ENCODE assay signal across 20 cellular contexts in genomic region chr2:46653539-46653938, GRCh38.
"Had no signal": no experiment of that assay in that cellular context is flagged by ENCODE, and none has a peak within 500 bp of the region (broad histone marks: within the 10 kb centered on the region; RNA-seq: fewer than 3 reads in every experiment).

No MANE protein-coding gene starts in this region.

- H3K27me3 ChIP-seq: ovary had no signal

- H3K4me3 ChIP-seq: coronary artery, esophagus squamous epithelium, ovary, thoracic aorta had no signal

- H3K27me3 Mint-ChIP-seq: activated CD4-positive, alpha-beta T cell treated with anti-CD3 and anti-CD28 coated beads for 36 hours; central memory CD8-positive, alpha-beta T cell had no signal

- H3K27ac Mint-ChIP-seq: activated CD4-positive, alpha-beta memory T cell treated with anti-CD3 and anti-CD28 coated beads, Interleukin-2, amount 10 ng/mL, durations not matched to agents 7 days and 5 days; activated CD4-positive, alpha-beta T cell treated with anti-CD3 and anti-CD28 coated beads for 36 hours; activated T-cell treated with anti-CD3 and anti-CD28 coated beads, Interleukin-2, amount 50 U/mL, for 24 hours; brain; mesothelial cell of epicardium; stimulated activated effector memory CD8-positive, alpha-beta T cell treated with anti-CD3 and anti-CD28 coated beads, Interleukin-12 subunit alpha, Interleukin-12 subunit beta, amount 100 ng/mL, for 72 hours; T-helper 17 cell had no signal

- FAIRE-seq: endothelial cell of umbilical vein had no signal

- DNase-seq: activated CD4-positive, alpha-beta memory T cell treated with anti-CD3 and anti-CD28 coated beads, Interleukin-2, amount 10 ng/mL, durations not matched to agents 7 days and 5 days; activated CD4-positive, alpha-beta T cell treated with anti-CD3 and anti-CD28 coated beads for 36 hours; activated effector memory CD4-positive, alpha-beta T cell treated with Interleukin-2 at 50 U/mL for 16 hours; activated naive CD4-positive, alpha-beta T cell treated with anti-CD3 and anti-CD28 coated beads, Interleukin-2, amount 50 U/mL, for 16 hours; activated T-cell treated with anti-CD3 and anti-CD28 coated beads, Interleukin-2, amount 50 U/mL, for 24 hours; effector CD4-positive, alpha-beta T cell; esophagus squamous epithelium; foreskin keratinocyte; glutamatergic neuron; ovary; stimulated activated CD4-positive, alpha-beta T cell treated with anti-CD3 and anti-CD28 coated beads, Interleukin-12 subunit alpha, Interleukin-12 subunit beta, amount 100 ng/mL, for 4 hours; stimulated activated CD4-positive, alpha-beta T cell treated with anti-CD3 and anti-CD28 coated beads, Interleukin-2, amount 100 ng/mL, for 24 hours; T-helper 17 cell had no signal

- H3K27ac ChIP-seq: coronary artery, esophagus squamous epithelium, foreskin keratinocyte, ovary, thoracic aorta had no signal

- H3K36me3 Mint-ChIP-seq: brain; mesothelial cell of epicardium; stimulated activated effector memory CD8-positive, alpha-beta T cell treated with anti-CD3 and anti-CD28 coated beads, Interleukin-12 subunit alpha, Interleukin-12 subunit beta, amount 100 ng/mL, for 72 hours had no signal

- H3K9me3 Mint-ChIP-seq: activated CD4-positive, alpha-beta memory T cell treated with anti-CD3 and anti-CD28 coated beads, Interleukin-2, amount 10 ng/mL, durations not matched to agents 7 days and 5 days; activated T-cell treated with anti-CD3 and anti-CD28 coated beads, Interleukin-2, amount 50 U/mL, for 24 hours; brain; central memory CD8-positive, alpha-beta T cell; mesothelial cell of epicardium; stimulated activated effector memory CD8-positive, alpha-beta T cell treated with anti-CD3 and anti-CD28 coated beads, Interleukin-12 subunit alpha, Interleukin-12 subunit beta, amount 100 ng/mL, for 72 hours had no signal

- H3K4me3 Mint-ChIP-seq: activated CD4-positive, alpha-beta memory T cell treated with anti-CD3 and anti-CD28 coated beads, Interleukin-2, amount 10 ng/mL, durations not matched to agents 7 days and 5 days; activated CD4-positive, alpha-beta T cell treated with anti-CD3 and anti-CD28 coated beads for 36 hours; activated T-cell treated with anti-CD3 and anti-CD28 coated beads, Interleukin-2, amount 50 U/mL, for 24 hours; brain; central memory CD8-positive, alpha-beta T cell; mesothelial cell of epicardium; stimulated activated effector memory CD8-positive, alpha-beta T cell treated with anti-CD3 and anti-CD28 coated beads, Interleukin-12 subunit alpha, Interleukin-12 subunit beta, amount 100 ng/mL, for 72 hours; T-helper 17 cell had no signal

- H3K9me3 ChIP-seq: esophagus squamous epithelium, ovary, thoracic aorta had no signal

- ATAC-seq: activated CD4-positive, alpha-beta T cell treated with anti-CD3 and anti-CD28 coated beads for 36 hours; foreskin keratinocyte; stimulated activated effector memory CD8-positive, alpha-beta T cell treated with anti-CD3 and anti-CD28 coated beads, Interleukin-12 subunit alpha, Interleukin-12 subunit beta, amount 100 ng/mL, for 72 hours; T-helper 17 cell had no signal

- H3K4me1 Mint-ChIP-seq: activated CD4-positive, alpha-beta memory T cell treated with anti-CD3 and anti-CD28 coated beads, Interleukin-2, amount 10 ng/mL, durations not matched to agents 7 days and 5 days; activated CD4-positive, alpha-beta T cell treated with anti-CD3 and anti-CD28 coated beads for 36 hours; central memory CD8-positive, alpha-beta T cell; stimulated activated effector memory CD8-positive, alpha-beta T cell treated with anti-CD3 and anti-CD28 coated beads, Interleukin-12 subunit alpha, Interleukin-12 subunit beta, amount 100 ng/mL, for 72 hours had no signal

- H3K36me3 ChIP-seq: esophagus squamous epithelium, ovary, thoracic aorta had no signal
